In the genomic region with DNA sequence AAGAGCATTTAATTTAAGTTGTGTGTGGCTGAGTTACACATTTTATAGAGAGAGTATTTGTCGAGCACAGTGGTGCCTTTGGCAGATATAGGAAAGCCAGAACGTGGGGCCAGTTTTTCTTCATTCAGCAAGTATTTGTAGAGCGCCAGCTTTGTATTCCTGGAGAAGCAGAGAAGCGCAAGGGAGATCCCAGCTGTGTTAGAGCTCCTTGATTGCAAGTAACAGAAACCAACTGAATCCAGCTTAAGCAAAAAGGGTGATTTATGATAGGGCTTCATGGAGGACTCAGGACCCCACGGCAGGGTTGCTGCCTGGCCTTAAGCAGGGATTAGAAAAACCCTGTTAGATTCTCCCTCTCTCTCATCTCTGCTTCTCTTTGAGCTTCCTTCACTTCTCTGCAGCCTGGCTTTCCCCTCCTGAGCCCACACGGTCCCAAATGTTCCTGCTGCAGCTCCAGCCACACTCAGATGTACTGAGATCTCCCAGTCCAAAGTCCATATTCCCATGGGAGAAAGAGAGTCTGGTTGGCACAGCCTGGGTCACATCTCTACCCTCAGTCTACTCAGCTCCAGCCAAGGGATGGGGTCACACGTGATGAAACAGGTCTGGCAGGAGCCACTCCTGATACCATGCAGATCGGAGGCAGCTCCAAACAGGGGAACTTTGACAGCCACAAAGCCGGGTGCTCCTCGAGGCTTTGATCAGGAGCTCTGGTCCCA, we compare ENCODE assay signal across 1 cellular context.
TF ChIP-seq lines count a peak whose summit lies in the region.

No MANE protein-coding gene starts in this region.

TF ChIP-seq in HepG2, 621 proteins besides CTCF, POLR2A, EP300 and RAD21:
- no peak for TF ChIP-seq MED8 (CRISPR knock-in tag; IDR thresholded peaks at IDR 0.05; ENCODE audit: insufficient replicate concordance)
- TF ChIP-seq HNF4A (CRISPR knock-in tag; IDR thresholded peaks at IDR 0.05) = peak; percentile 75
- TF ChIP-seq, protein P1, sequence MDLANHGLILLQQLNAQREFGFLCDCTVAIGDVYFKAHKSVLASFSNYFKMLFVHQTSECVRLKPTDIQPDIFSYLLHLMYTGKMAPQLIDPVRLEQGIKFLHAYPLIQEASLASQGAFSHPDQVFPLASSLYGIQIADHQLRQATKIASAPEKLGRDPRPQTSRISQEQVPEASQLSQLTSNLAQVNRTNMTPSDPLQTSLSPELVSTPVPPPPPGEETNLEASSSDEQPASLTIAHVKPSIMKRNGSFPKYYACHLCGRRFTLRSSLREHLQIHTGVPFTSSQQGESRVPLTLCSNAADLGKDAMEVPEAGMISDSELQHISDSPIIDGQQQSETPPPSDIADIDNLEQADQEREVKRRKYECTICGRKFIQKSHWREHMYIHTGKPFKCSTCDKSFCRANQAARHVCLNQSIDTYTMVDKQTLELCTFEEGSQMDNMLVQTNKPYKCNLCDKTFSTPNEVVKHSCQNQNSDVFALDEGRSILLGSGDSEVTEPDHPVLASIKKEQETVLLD (CRISPR knock-in tag; IDR thresholded peaks at IDR 0.05; ENCODE audit: low read depth) = no peak
- TF ChIP-seq ZNF547 (CRISPR knock-in tag; IDR thresholded peaks at IDR 0.05) = no peak
- TF ChIP-seq, protein P2, sequence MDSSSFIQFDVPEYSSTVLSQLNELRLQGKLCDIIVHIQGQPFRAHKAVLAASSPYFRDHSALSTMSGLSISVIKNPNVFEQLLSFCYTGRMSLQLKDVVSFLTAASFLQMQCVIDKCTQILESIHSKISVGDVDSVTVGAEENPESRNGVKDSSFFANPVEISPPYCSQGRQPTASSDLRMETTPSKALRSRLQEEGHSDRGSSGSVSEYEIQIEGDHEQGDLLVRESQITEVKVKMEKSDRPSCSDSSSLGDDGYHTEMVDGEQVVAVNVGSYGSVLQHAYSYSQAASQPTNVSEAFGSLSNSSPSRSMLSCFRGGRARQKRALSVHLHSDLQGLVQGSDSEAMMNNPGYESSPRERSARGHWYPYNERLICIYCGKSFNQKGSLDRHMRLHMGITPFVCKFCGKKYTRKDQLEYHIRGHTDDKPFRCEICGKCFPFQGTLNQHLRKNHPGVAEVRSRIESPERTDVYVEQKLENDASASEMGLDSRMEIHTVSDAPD (CRISPR knock-in tag; IDR thresholded peaks at IDR 0.05) = no peak
- no peak for TF ChIP-seq SMC3 (IDR thresholded peaks at IDR 0.05; ENCODE audit: low read length)
- peak; percentile 74; the same call in 1 of the 2 replicates for TF ChIP-seq ZNF761 (CRISPR knock-in tag; conservative IDR thresholded peaks at IDR 0.05)
